ENCODE assay signal across 8 cellular contexts in genomic region chr5:127290019-127290945, GRCh38. TPM values are rescaled to one million over a fixed set of nuclear protein-coding genes. Genes with fewer than 3 reads are reported as not detected.
A peak's percentile ranks its signal among the peaks of the same experiment; 100 is the strongest.
DNase-seq lines count a peak whose midpoint lies in the region; ATAC-seq and TF ChIP-seq lines count a peak whose summit lies in the region.

Gene MEGF10, plus strand, starts transcription at chr5:127290796. Its CDS starts 40,513 bp downstream, at chr5:127331309.

- peak within 1 kb of the TSS; percentile 95 for H3K4me2 ChIP-seq in hepatocyte

- no peaks in the 10 kb centered on the region for H4K20me1 ChIP-seq in hepatocyte (ENCODE audit: insufficient read depth, poor library complexity, severe bottlenecking)

- peak; percentile 81 for TF ChIP-seq CTCF in hepatocyte (IDR thresholded peaks at IDR 0.05; ENCODE audit: poor library complexity)
- peak in 2 of 4 experiments; percentile 6 to 26 for TF ChIP-seq CTCF in sigmoid colon (IDR thresholded peaks at IDR 0.05)

- no peaks in the 10 kb centered on the region for H3K36me3 ChIP-seq in hepatocyte (replicated peaks; ENCODE audit: insufficient read depth, low read depth)
- H3K36me3 ChIP-seq in sigmoid colon: no peaks in the 10 kb centered on the region

- H3K9me3 ChIP-seq in hepatocyte (ENCODE audit: low read depth) (peaks cover 4% of the 10 kb centered on the region), sigmoid colon (peaks cover 0 to 3% (median 0%) of the 10 kb centered on the region in 4 donors)

- H3K27ac ChIP-seq in hepatocyte: peak within 1 kb of the TSS; percentile 29
- no peak within 1 kb of the TSS for H3K27ac ChIP-seq in sigmoid colon

- peak within 1 kb of the TSS; percentile 68 for H3K4me3 ChIP-seq in hepatocyte
- H3K4me3 ChIP-seq in sigmoid colon: peak within 1 kb of the TSS; percentile 1 to 34 (median 32)

- ATAC-seq in HG03039 (IDR thresholded peaks at IDR 0.05; ENCODE audit: unreplicated experiment): no peak

- intact Hi-C loops in sigmoid colon (cut with DNase I): loop anchor here (5.0 kb wide), 1 partner anchor 152 kb away; no protein-coding TSS in a partner anchor

- H3K27me3 ChIP-seq in hepatocyte: peaks cover 41% of the 10 kb centered on the region
- peaks cover 8 to 32% (median 19%) of the 10 kb centered on the region in 3 donors for H3K27me3 ChIP-seq in sigmoid colon

- H3K9me2 ChIP-seq in hepatocyte (replicated peaks; ENCODE audit: insufficient read depth): no peaks in the 10 kb centered on the region

- H2AFZ ChIP-seq in hepatocyte: peak within 1 kb of the TSS; percentile 83

- no peaks in the 10 kb centered on the region for H3K4me1 ChIP-seq in hepatocyte (ENCODE audit: insufficient read depth)
- H3K4me1 ChIP-seq in sigmoid colon: peaks cover 0 to 12% (median 5%) of the 10 kb centered on the region in 4 donors

- 2% methylated on average over 40 of the region's 61 CpGs for WGBS in hepatocyte (ENCODE audit: low lambda C conversion rate, missing lambda C conversion rate)
- WGBS in sigmoid colon, 2 donors: 2% methylated on average over 61 of the region's 61 CpGs

- DNase-seq in activated CD4-positive, alpha-beta T cell treated with anti-CD3 and anti-CD28 coated beads, Interleukin-2, amount 50 U/mL, for 48 hours: peak; percentile 19 to 40
- DNase-seq in activated CD4-positive, alpha-beta T cell treated with anti-CD3 and anti-CD28 coated beads, Interleukin-2, amount 50 U/mL, for 1 hour: no peak
- DNase-seq in LHCN-M2 (ENCODE audit: low read depth): peak; percentile 82
- DNase-seq in amygdala (lab: John Stamatoyannopoulos, UW): peak in 52 of 56 donors; percentile 21 to 86 (median 62)
- peak; percentile 71 for DNase-seq in hepatocyte (ENCODE audit: low spot score)
- no peak for DNase-seq in sigmoid colon
- DNase-seq in NCI-H1048 (lab: John Stamatoyannopoulos, UW): no peak

- no peak for TF ChIP-seq EP300 in sigmoid colon (IDR thresholded peaks at IDR 0.05)

- H3K79me2 ChIP-seq in hepatocyte: no peaks in the 10 kb centered on the region

- TF ChIP-seq POLR2A in sigmoid colon (IDR thresholded peaks at IDR 0.05): no peak

RNA-seq across cellular contexts. Expression of gene MEGF10, which starts in this region (rescaled TPM):
- 21.0 and 26.4 TPM in 2 replicates for total RNA-seq in LHCN-M2 (2014; rRNA removed)
- 1.7 TPM for polyA plus RNA-seq in LHCN-M2 (2012)
- total RNA-seq in hepatocyte: 3.3 and 6.7 TPM in 2 replicates
- polyA plus RNA-seq in hepatocyte: 1.1 and 1.7 TPM in 2 replicates
- 1 to 10 TPM; 1.2 to 3.6 (median 2.7) TPM for total RNA-seq in sigmoid colon
- polyA plus RNA-seq in sigmoid colon: under 1 TPM in 2 of 3 donors, not detected in 1; under 0.01 to 0.29 TPM

Comparison
In these comparisons a context has a peak if more than half of its experiments do, and no peak if none do; other contexts are left out.
1. DNase-seq: peak in activated CD4-positive, alpha-beta T cell treated with anti-CD3 and anti-CD28 coated beads, Interleukin-2, amount 50 U/mL, for 48 hours (2 of 2), LHCN-M2 (single experiment), amygdala (52 of 56) and hepatocyte (single experiment); none in activated CD4-positive, alpha-beta T cell treated with anti-CD3 and anti-CD28 coated beads, Interleukin-2, amount 50 U/mL, for 1 hour (single experiment), sigmoid colon (single experiment) and NCI-H1048 (single experiment).